In genomic region chrX:150340326-150340725, GRCh38 we compare ENCODE assay signal across 2 cellular contexts. TPM values are rescaled to one million over a fixed set of nuclear protein-coding genes. Genes with fewer than 3 reads are reported as not detected.
"Had no signal": no experiment of that assay in that cellular context is flagged by ENCODE, and none has a peak within 500 bp of the region (broad histone marks: within the 10 kb centered on the region; RNA-seq: fewer than 3 reads in every experiment).

No MANE protein-coding gene starts in this region.

RNA-seq across cellular contexts. Expression of gene MAMLD1, which starts 22.8 kb away (rescaled TPM):
- total RNA-seq: G401, GM12878 had no signal
